ENCODE assay signal across 8 cellular contexts in the genomic region with DNA sequence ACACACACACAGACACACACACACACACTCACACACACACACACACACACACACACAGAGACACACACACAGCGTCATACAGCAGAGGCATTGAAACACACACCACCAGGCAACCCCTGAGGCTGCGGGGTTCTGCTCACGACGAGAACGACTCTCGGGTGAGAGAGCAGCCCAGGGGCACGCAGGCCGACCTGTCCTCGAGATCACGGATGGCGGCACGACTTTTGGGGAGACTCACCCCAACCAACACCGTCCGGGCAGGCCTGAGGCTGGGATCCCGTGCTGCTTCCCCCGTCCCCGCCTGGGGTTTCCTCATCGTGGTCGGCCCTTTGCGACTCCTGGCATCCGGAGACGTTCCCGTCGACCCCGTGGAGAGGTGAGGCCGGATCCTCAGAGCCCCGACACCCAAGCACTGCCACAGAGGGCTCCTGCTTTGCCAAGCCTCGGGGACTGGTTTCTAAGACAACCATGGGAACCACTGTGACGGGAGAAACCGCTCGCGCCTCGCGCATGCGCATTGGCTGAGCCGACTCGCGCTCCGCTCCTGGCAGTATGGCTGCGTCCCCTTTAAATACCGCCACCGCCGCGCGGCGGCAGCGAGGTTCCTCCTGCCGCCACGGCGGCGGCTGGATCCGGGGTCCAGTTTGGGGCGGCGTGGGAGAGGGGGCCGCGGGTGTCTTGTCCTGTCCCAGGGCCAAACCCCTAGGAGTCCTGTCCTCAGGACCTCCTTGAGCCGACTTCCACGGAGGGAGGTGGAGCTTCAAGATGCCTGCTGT.
DNase-seq lines count a peak whose midpoint lies in the region; ATAC-seq and TF ChIP-seq lines count a peak whose summit lies in the region.
"Not testable (repeated sequence)": the region's sequence is repeated elsewhere in the genome, so short reads cannot be mapped to it uniquely, and the experiment has no call there.

No MANE protein-coding gene starts in this region.

- H3K27ac Mint-ChIP-seq in CD4-positive, alpha-beta T cell, result not testable (repeated sequence)

- CTCF ChIA-PET in CD4-positive, alpha-beta T cell (lab: Charles Lee); Panc1 (lab: Charles Lee): not testable (repeated sequence)

- not testable (repeated sequence) for H3K36me3 ChIP-seq in Panc1 (ENCODE audit: control insufficient read depth, insufficient read depth, low read length); colonic mucosa; left lung; spleen

- H3K4me3 ChIP-seq in Panc1 (ENCODE audit: low read depth in 2 of 2, low read length in 2 of 2) (peak overlapping the region; percentile 28 to 33), colonic mucosa (peak overlapping the region; percentile 20), left lung (peak overlapping the region in 1 of 2 donors; percentile 21), spleen (peak overlapping the region in 4 of 8 donors; percentile 22 to 59 (median 28))

- H3K9me3 ChIP-seq in CD4-positive, alpha-beta T cell (ENCODE audit: control insufficient read depth, low read length); Panc1 (ENCODE audit: control insufficient read depth, insufficient read depth, low read depth, low read length); colonic mucosa; left lung; spleen: not testable (repeated sequence)

- H3K36me3 Mint-ChIP-seq in CD4-positive, alpha-beta T cell (ENCODE audit: low read depth); activated T-cell treated with anti-CD3 and anti-CD28 coated beads, Interleukin-2, amount 50 U/mL, for 4 hours (ENCODE audit: insufficient read depth): not testable (repeated sequence)

- not testable (repeated sequence) for H3K4me1 Mint-ChIP-seq in CD4-positive, alpha-beta T cell (ENCODE audit: low read depth); activated T-cell treated with anti-CD3 and anti-CD28 coated beads, Interleukin-2, amount 50 U/mL, for 4 hours (ENCODE audit: low read depth)

- not testable (repeated sequence) for H3K4me1 ChIP-seq in Panc1 (ENCODE audit: control insufficient read depth, insufficient read depth, low read length); colonic mucosa; left lung; spleen

- not testable (repeated sequence) for H3K9ac ChIP-seq in colonic mucosa (ENCODE audit: low read depth in 2 of 2, low read length in 2 of 2)

- not testable (repeated sequence) for H3K27me3 Mint-ChIP-seq in CD4-positive, alpha-beta T cell; activated T-cell treated with anti-CD3 and anti-CD28 coated beads, Interleukin-2, amount 50 U/mL, for 4 hours (ENCODE audit: low read depth)

- not testable (repeated sequence) for H3K27me3 ChIP-seq in CD4-positive, alpha-beta T cell (ENCODE audit: control insufficient read depth, insufficient read depth, low read length); Panc1 (ENCODE audit: control insufficient read depth, insufficient read depth, low read length); colonic mucosa; left lung; spleen (replicated peaks in 1 of 7)

- 0 to 7% (median 3%) methylated on average over 4 to 24 of the region's 58 CpGs; no CpG with 5 or more reads in 1 of the 5 donors for WGBS in spleen, 5 donors

- in situ Hi-C loops in Panc1 (cut with HindIII; ENCODE audit: low pct_unique_long_range_greater_than_20kb, low sequenced_read_pairs), result not testable (repeated sequence)

- H3K9me3 Mint-ChIP-seq in CD4-positive, alpha-beta T cell; activated T-cell treated with anti-CD3 and anti-CD28 coated beads, Interleukin-2, amount 50 U/mL, for 4 hours: not testable (repeated sequence)

- TF ChIP-seq CTCF in CD4-positive, alpha-beta T cell (IDR thresholded peaks at IDR 0.05); Panc1 (IDR thresholded peaks at IDR 0.05); colonic mucosa (IDR thresholded peaks at IDR 0.05); left lung (IDR thresholded peaks at IDR 0.05); spleen (IDR thresholded peaks at IDR 0.05 in 8 of 11, conservative IDR thresholded peaks at IDR 0.05 in 3 of 11): not testable (repeated sequence)

- intact Hi-C loops in CD4-positive, alpha-beta T cell (cut with DNase I, micrococcal nuclease); Panc1 (cut with micrococcal nuclease; ENCODE audit: unreplicated experiment); colonic mucosa (cut with DNase I); left lung (cut with DNase I); spleen (cut with DNase I; ENCODE audit: low total_unique reads): not testable (repeated sequence)

- H3K4me3 Mint-ChIP-seq in CD4-positive, alpha-beta T cell, result not testable (repeated sequence)
- peak overlapping the region; percentile 40 for H3K4me3 Mint-ChIP-seq in activated T-cell treated with anti-CD3 and anti-CD28 coated beads, Interleukin-2, amount 50 U/mL, for 4 hours

- POLR2A ChIA-PET in CD4-positive, alpha-beta T cell (lab: Charles Lee); Panc1 (lab: Charles Lee): not testable (repeated sequence)

- H3K27ac ChIP-seq in CD4-positive, alpha-beta T cell (ENCODE audit: low read depth, low read length); Panc1 (ENCODE audit: low read length); colonic mucosa; left lung; spleen: not testable (repeated sequence)

- peak; percentile 62 for ATAC-seq in CD4-positive, alpha-beta T cell (ENCODE audit: poor library complexity)
- peak; percentile 60 for ATAC-seq in GM19452 (IDR thresholded peaks at IDR 0.05; ENCODE audit: unreplicated experiment)
- peak; percentile 61 for ATAC-seq in HG02870 (IDR thresholded peaks at IDR 0.05; ENCODE audit: unreplicated experiment)
- ATAC-seq in Panc1, result peak; percentile 72
- peak; percentile 53 to 68 for ATAC-seq in activated T-cell treated with anti-CD3 and anti-CD28 coated beads, Interleukin-2, amount 50 U/mL, for 4 hours
- ATAC-seq in left lung, result peak; percentile 73

- not testable (repeated sequence) for TF ChIP-seq POLR2A in spleen (IDR thresholded peaks at IDR 0.05)

- peak in 5 of 10 experiments; percentile 0 to 35 (median 9) for DNase-seq in CD4-positive, alpha-beta T cell
- not testable (repeated sequence) for DNase-seq in Panc1 (ENCODE audit: low read depth, low spot score); activated T-cell treated with anti-CD3 and anti-CD28 coated beads, Interleukin-2, amount 50 U/mL, for 4 hours
- DNase-seq in colonic mucosa (peak; percentile 23), left lung (peak; percentile 10 to 22), spleen (peak; percentile 72)

- not testable (repeated sequence) for BruUV-seq in Panc1 (replicated peaks; lab: Mats Ljungman, UMichigan)
